ENCODE assay signal across 21 cellular contexts in genomic region chr11:82945682-82946081, GRCh38.
"Had no signal": no experiment of that assay in that cellular context is flagged by ENCODE, and none has a peak within 500 bp of the region (broad histone marks: within the 10 kb centered on the region; RNA-seq: fewer than 3 reads in every experiment).

No MANE protein-coding gene starts in this region.

- ATAC-seq: gastrocnemius medialis; left ventricle myocardium superior; naive thymus-derived CD8-positive, alpha-beta T cell; psoas muscle; right cardiac atrium; stimulated activated naive B cell treated with anti-CD40 and anti-IgM and Interleukin-4, amounts not matched to agents 10 μg/mL and 1 μg/mL and 100 μg/mL, for 72 hours had no signal

- H3K4me3 ChIP-seq: gastrocnemius medialis, lower lobe of right lung, ovary, psoas muscle, skin epidermis, spleen, stomach, tibial artery, uterus had no signal

- DNase-seq: cortex of kidney; effector CD4-positive, alpha-beta T cell; foreskin fibroblast; gastrocnemius medialis; head of caudate nucleus; left ventricle myocardium superior; lower lobe of right lung; naive thymus-derived CD8-positive, alpha-beta T cell; nephron progenitor cell; occipital lobe; ovary; psoas muscle; right cardiac atrium; spleen; stimulated activated CD4-positive, alpha-beta T cell treated with anti-CD3 and anti-CD28 coated beads, Interleukin-4, amount 100 ng/mL, for 4 hours; stimulated activated naive B cell treated with anti-CD40 and anti-IgM and Interleukin-4, amounts not matched to agents 10 μg/mL and 1 μg/mL and 100 μg/mL, for 72 hours; stomach; tibial artery; uterus had no signal

- H3K9me3 Mint-ChIP-seq: type B pancreatic cell had no signal

- H3K27ac Mint-ChIP-seq: nephron progenitor cell; stimulated activated naive B cell treated with anti-CD40 and anti-IgM and Interleukin-4, amounts not matched to agents 10 μg/mL and 1 μg/mL and 100 μg/mL, for 72 hours; type B pancreatic cell had no signal

- H3K4me1 Mint-ChIP-seq: nephron progenitor cell had no signal

- H3K27ac ChIP-seq: gastrocnemius medialis, lower lobe of right lung, ovary, psoas muscle, skin epidermis, spleen, stomach, tibial artery, uterus had no signal

- H3K27me3 Mint-ChIP-seq: naive thymus-derived CD8-positive, alpha-beta T cell; stimulated activated naive B cell treated with anti-CD40 and anti-IgM and Interleukin-4, amounts not matched to agents 10 μg/mL and 1 μg/mL and 100 μg/mL, for 72 hours; type B pancreatic cell had no signal

- H3K27me3 ChIP-seq: gastrocnemius medialis, spleen, stomach, tibial artery, uterus had no signal

- H3K36me3 Mint-ChIP-seq: type B pancreatic cell had no signal

- H3K36me3 ChIP-seq: gastrocnemius medialis, lower lobe of right lung, ovary, spleen, stomach, tibial artery, uterus had no signal

- H3K9me3 ChIP-seq: gastrocnemius medialis, lower lobe of right lung, ovary, psoas muscle, uterus had no signal

- H3K4me1 ChIP-seq: gastrocnemius medialis, lower lobe of right lung, psoas muscle, spleen, stomach, tibial artery, uterus had no signal

- H3K4me3 Mint-ChIP-seq: naive thymus-derived CD8-positive, alpha-beta T cell; nephron progenitor cell; stimulated activated naive B cell treated with anti-CD40 and anti-IgM and Interleukin-4, amounts not matched to agents 10 μg/mL and 1 μg/mL and 100 μg/mL, for 72 hours; type B pancreatic cell had no signal
